Comparison of ENCODE assay signal across 13 cellular contexts in genomic region chr11:34149274-34149673, GRCh38.
"Had no signal": no experiment of that assay in that cellular context is flagged by ENCODE, and none has a peak within 500 bp of the region (broad histone marks: within the 10 kb centered on the region; RNA-seq: fewer than 3 reads in every experiment).

No MANE protein-coding gene starts in this region.

- H3K9me3 ChIP-seq: body of pancreas, right atrium auricular region, upper lobe of left lung had no signal

- H3K4me1 ChIP-seq: body of pancreas, right atrium auricular region had no signal

- H3K4me3 ChIP-seq: body of pancreas, right atrium auricular region, upper lobe of left lung had no signal

- H3K27me3 Mint-ChIP-seq: natural killer cell treated with Interleukin-12 subunit alpha and Interleukin-12 subunit beta and Interleukin-15 and Interleukin-18, amount 100 ng/mL, for 72 hours; stimulated activated memory B cell treated with anti-CD40 and anti-IgM and Interleukin-4, amounts not matched to agents 10 μg/mL and 1 μg/mL and 100 μg/mL, for 72 hours; T-helper 17 cell had no signal

- H3K27me3 ChIP-seq: body of pancreas, right atrium auricular region, upper lobe of left lung had no signal

- ATAC-seq: natural killer cell treated with Interleukin-12 subunit alpha and Interleukin-12 subunit beta and Interleukin-15 and Interleukin-18, amount 100 ng/mL, for 72 hours; stimulated activated memory B cell treated with anti-CD40 and anti-IgM and Interleukin-4, amounts not matched to agents 10 μg/mL and 1 μg/mL and 100 μg/mL, for 72 hours; T-helper 17 cell had no signal

- DNase-seq: activated CD4-positive, alpha-beta T cell treated with anti-CD3 and anti-CD28 coated beads, Interleukin-2, amount 50 U/mL, for 1 hour; activated CD4-positive, CD25-positive, alpha-beta regulatory T cell; amniotic stem cell; body of pancreas; hippocampal formation; mammary epithelial cell; T-helper 17 cell; upper lobe of left lung had no signal

- H3K27ac Mint-ChIP-seq: activated naive CD4-positive, alpha-beta T cell treated with anti-CD3 and anti-CD28 coated beads, Interleukin-2, amount 50 U/mL, for 72 hours; activated T-helper 2 cell treated with anti-CD3 and anti-CD28 coated beads, Interferon-gamma antibody, Interleukin-2, Interleukin-4, amounts not matched to agents 10 μg/mL and 5 μg/mL and 100 μg/mL, durations not matched to agents 14 hours and 24 hours and 36 hours; natural killer cell treated with Interleukin-12 subunit alpha and Interleukin-12 subunit beta and Interleukin-15 and Interleukin-18, amount 100 ng/mL, for 72 hours; stimulated activated memory B cell treated with anti-CD40 and anti-IgM and Interleukin-4, amounts not matched to agents 10 μg/mL and 1 μg/mL and 100 μg/mL, for 72 hours; T-helper 17 cell had no signal

- H3K4me3 Mint-ChIP-seq: natural killer cell treated with Interleukin-12 subunit alpha and Interleukin-12 subunit beta and Interleukin-15 and Interleukin-18, amount 100 ng/mL, for 72 hours; stimulated activated memory B cell treated with anti-CD40 and anti-IgM and Interleukin-4, amounts not matched to agents 10 μg/mL and 1 μg/mL and 100 μg/mL, for 72 hours; T-helper 17 cell had no signal

- H3K27ac ChIP-seq: body of pancreas, right atrium auricular region had no signal

- H3K9me3 Mint-ChIP-seq: activated naive CD4-positive, alpha-beta T cell treated with anti-CD3 and anti-CD28 coated beads, Interleukin-2, amount 50 U/mL, for 72 hours; activated T-helper 2 cell treated with anti-CD3 and anti-CD28 coated beads, Interferon-gamma antibody, Interleukin-2, Interleukin-4, amounts not matched to agents 10 μg/mL and 5 μg/mL and 100 μg/mL, durations not matched to agents 14 hours and 24 hours and 36 hours; natural killer cell treated with Interleukin-12 subunit alpha and Interleukin-12 subunit beta and Interleukin-15 and Interleukin-18, amount 100 ng/mL, for 72 hours; stimulated activated memory B cell treated with anti-CD40 and anti-IgM and Interleukin-4, amounts not matched to agents 10 μg/mL and 1 μg/mL and 100 μg/mL, for 72 hours had no signal
